In the genomic region with DNA sequence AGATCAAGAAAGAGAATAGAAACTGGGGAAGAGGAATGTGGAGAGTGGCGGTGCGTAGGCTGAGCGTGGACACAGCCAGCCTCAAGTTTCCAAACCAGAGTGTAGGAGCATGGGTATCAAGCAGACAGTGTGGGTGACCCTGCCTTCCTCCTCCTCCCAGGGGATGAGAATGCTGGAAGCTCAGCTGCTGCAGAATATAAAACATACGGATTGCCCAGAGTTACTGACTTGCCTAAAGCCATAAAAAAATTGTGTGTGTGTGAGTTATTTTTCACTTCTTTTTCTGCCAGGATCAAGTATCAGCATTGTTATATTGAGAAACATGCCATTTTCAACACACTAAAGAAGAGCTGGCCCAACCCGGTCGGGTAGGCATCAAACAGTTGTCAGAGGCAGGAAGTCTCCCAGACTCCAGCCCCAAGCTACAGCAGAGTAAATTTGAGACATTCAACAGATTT, we compare ENCODE assay signal across 9 cellular contexts.
DNase-seq lines count a peak whose midpoint lies in the region; ATAC-seq and TF ChIP-seq lines count a peak whose summit lies in the region.
"Had no signal": no experiment of that assay in that cellular context is flagged by ENCODE, and none has a peak within 500 bp of the region (broad histone marks: within the 10 kb centered on the region; RNA-seq: fewer than 3 reads in every experiment).

No MANE protein-coding gene starts in this region.

- H3K27ac Mint-ChIP-seq in glutamatergic neuron (ENCODE audit: unreplicated experiment), result peak overlapping the region; percentile 94

- H3K4me1 Mint-ChIP-seq in glutamatergic neuron (ENCODE audit: low read depth, unreplicated experiment), result peaks cover 40% of the 10 kb centered on the region

- peaks cover 4% of the 10 kb centered on the region for H3K79me2 ChIP-seq in trophoblast cell (ENCODE audit: control insufficient read depth, insufficient read depth, low read length, poor library complexity)

- no peaks in the 10 kb centered on the region for H3K36me3 ChIP-seq in trophoblast cell (ENCODE audit: control insufficient read depth in 1 of 2, insufficient read depth in 2 of 2, low read length in 2 of 2)
- no peaks in the 10 kb centered on the region for H3K36me3 ChIP-seq in WERI-Rb-1

- H3K4me3 Mint-ChIP-seq in glutamatergic neuron (ENCODE audit: unreplicated experiment), result peak overlapping the region; percentile 77

- H3K79me1 ChIP-seq in trophoblast cell (ENCODE audit: low read length), result peaks cover 32% of the 10 kb centered on the region

- peak overlapping the region; percentile 95 for H4K91ac ChIP-seq in trophoblast cell (ENCODE audit: low read depth, low read length)

- H2AFZ ChIP-seq in trophoblast cell (ENCODE audit: insufficient read depth, low read length, poor library complexity), result no peak overlapping the region

- peak; percentile 60 for DNase-seq in CD1c-positive myeloid dendritic cell (ENCODE audit: extremely low spot score)
- peak; percentile 35 for DNase-seq in RPMI7951 (ENCODE audit: low read depth)
- DNase-seq in glutamatergic neuron, result peak; percentile 42
- DNase-seq in trophoblast cell, result peak in 1 of 2 donors; percentile 23
- DNase-seq in DMS79 treated with DMSO at 0.1 percent for 48 hours (lab: John Stamatoyannopoulos, UW), result no peak
- no peak for DNase-seq in WERI-Rb-1
- DNase-seq in RPMI8226, result no peak
- DNase-seq: SHP77 had no signal

- peak overlapping the region; percentile 96 for H2BK5ac ChIP-seq in trophoblast cell (ENCODE audit: low read depth, low read length, poor library complexity)

- H3K9me3 ChIP-seq in trophoblast cell (ENCODE audit: insufficient read depth, low read depth, low read length) (peaks cover 2% of the 10 kb centered on the region), WERI-Rb-1 (ENCODE audit: severe bottlenecking) (no peaks in the 10 kb centered on the region)

- no peak for ATAC-seq in GM19328 (IDR thresholded peaks at IDR 0.05; ENCODE audit: unreplicated experiment)

- peak overlapping the region; percentile 86 for H3K14ac ChIP-seq in trophoblast cell (ENCODE audit: low read length)

- peak overlapping the region; percentile 77 for H3K18ac ChIP-seq in trophoblast cell (ENCODE audit: low read length)

- H2BK12ac ChIP-seq in trophoblast cell (ENCODE audit: low read length), result peak overlapping the region; percentile 86

- no peak for TF ChIP-seq CTCF in glutamatergic neuron (IDR thresholded peaks at IDR 0.05; ENCODE audit: partially characterized antibody, unreplicated experiment)
- no peak for TF ChIP-seq CTCF in WERI-Rb-1 (IDR thresholded peaks at IDR 0.05; ENCODE audit: low read depth, low read length)

- H3K4me1 ChIP-seq in trophoblast cell (ENCODE audit: control insufficient read depth in 1 of 2, insufficient read depth in 2 of 2, low read length in 2 of 2), result peaks cover 7 to 15% of the 10 kb centered on the region in 2 experiments

- H3K36me3 Mint-ChIP-seq in glutamatergic neuron (ENCODE audit: unreplicated experiment), result no peaks in the 10 kb centered on the region

- H4K8ac ChIP-seq in trophoblast cell (ENCODE audit: low read depth, low read length), result peak overlapping the region; percentile 76

- H2AK5ac ChIP-seq in trophoblast cell (ENCODE audit: low read length), result no peak overlapping the region

- peak overlapping the region; percentile 24 for H3K4me2 ChIP-seq in trophoblast cell (ENCODE audit: low read length)

- H3K27me3 ChIP-seq in trophoblast cell (ENCODE audit: insufficient read depth, low read length) (no peaks in the 10 kb centered on the region), WERI-Rb-1 (ENCODE audit: insufficient read depth, low read depth, severe bottlenecking) (no peaks in the 10 kb centered on the region)

- no peak overlapping the region for H3K4me3 ChIP-seq in trophoblast cell (ENCODE audit: low read depth, low read length)
- no peak overlapping the region for H3K4me3 ChIP-seq in WERI-Rb-1 (ENCODE audit: low read depth, low read length)

- no peak overlapping the region for H4K12ac ChIP-seq in trophoblast cell (ENCODE audit: low read depth, low read length)

- H3K4ac ChIP-seq in trophoblast cell (ENCODE audit: low read depth, low read length), result peak overlapping the region; percentile 86

- H3K27ac ChIP-seq in trophoblast cell (ENCODE audit: low read depth, low read length) (peak overlapping the region; percentile 98), WERI-Rb-1 (no peak overlapping the region)

- H3K27me3 Mint-ChIP-seq in glutamatergic neuron (ENCODE audit: unreplicated experiment), result peaks cover 4% of the 10 kb centered on the region

- H3K9ac ChIP-seq in trophoblast cell (ENCODE audit: low read length), result no peak overlapping the region

- H3K9me3 Mint-ChIP-seq in glutamatergic neuron (ENCODE audit: unreplicated experiment), result peaks cover 8% of the 10 kb centered on the region

- WGBS in trophoblast cell (ENCODE audit: extremely low coverage, insufficient coverage, insufficient read length), result no CpG with 5 or more reads among the region's 6 CpGs

- H3K23ac ChIP-seq in trophoblast cell (ENCODE audit: low read length), result no peak overlapping the region

- peak overlapping the region; percentile 85 for H2BK120ac ChIP-seq in trophoblast cell (ENCODE audit: insufficient read depth, low read length, poor library complexity)

Comparison
In these comparisons a context has a peak if more than half of its experiments do, and no peak if none do; other contexts are left out.
1. DNase-seq: peak in CD1c-positive myeloid dendritic cell (single experiment), RPMI7951 (single experiment) and glutamatergic neuron (single experiment); none in DMS79 treated with DMSO at 0.1 percent for 48 hours (single experiment), WERI-Rb-1 (single experiment) and RPMI8226 (single experiment).